19 cellular contexts compared by ENCODE assay signal in the genomic region with DNA sequence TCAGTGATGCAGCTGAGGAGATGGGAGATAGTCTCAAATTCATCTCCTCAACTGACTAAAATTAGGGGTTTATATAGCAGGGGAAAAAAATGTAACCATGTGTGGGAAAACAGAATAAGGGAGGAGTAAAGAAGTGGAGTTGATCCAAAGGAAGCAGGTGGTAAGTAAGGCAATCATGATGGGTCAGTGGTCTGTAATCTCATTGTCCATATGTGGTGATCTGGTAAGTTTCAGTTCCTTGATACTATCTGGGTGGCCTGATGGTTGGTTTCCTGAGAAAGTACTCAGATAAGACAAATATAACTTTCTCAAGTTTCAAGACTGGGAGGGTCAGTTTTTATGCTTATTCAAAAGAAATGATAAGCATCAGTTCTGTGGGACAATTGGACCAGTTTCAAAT.
"Had no signal": no experiment of that assay in that cellular context is flagged by ENCODE, and none has a peak within 500 bp of the region (broad histone marks: within the 10 kb centered on the region; RNA-seq: fewer than 3 reads in every experiment).

No MANE protein-coding gene starts in this region.

- DNase-seq: activated CD4-positive, alpha-beta T cell treated with anti-CD3 and anti-CD28 coated beads, Interleukin-2, amount 50 U/mL, for 1 hour; activated CD8-positive, alpha-beta memory T cell treated with anti-CD3 and anti-CD28 coated beads, Interleukin-2, amount 50 U/mL, for 4 hours; activated effector memory CD4-positive, alpha-beta T cell treated with Interleukin-2 at 50 U/mL for 16 hours; activated T-cell treated with anti-CD3 and anti-CD28 coated beads, Interleukin-2, amount 50 U/mL, for 48 hours; heart left ventricle; left lung; mammary epithelial cell; occipital lobe; posterior cingulate gyrus; retina; spleen; stimulated activated CD8-positive, alpha-beta memory T cell treated with anti-CD3 and anti-CD28 coated beads, Interleukin-4, amount 100 ng/mL, for 48 hours; stimulated activated naive CD4-positive, alpha-beta T cell had no signal

- H3K36me3 Mint-ChIP-seq: activated naive CD4-positive, alpha-beta T cell treated with anti-CD3 and anti-CD28 coated beads, Interleukin-2, amount 50 U/mL, for 24 hours had no signal

- H3K27me3 ChIP-seq: breast epithelium, gastroesophageal sphincter, heart left ventricle, left lung, spleen had no signal

- H3K9me3 ChIP-seq: gastroesophageal sphincter had no signal

- H3K4me3 Mint-ChIP-seq: activated naive CD4-positive, alpha-beta T cell treated with anti-CD3 and anti-CD28 coated beads, Interleukin-2, amount 50 U/mL, for 24 hours; T-helper 2 cell treated with Interferon-gamma antibody and Interleukin-4, amounts not matched to agents 5 μg/mL and 100 μg/mL, for 36 hours had no signal

- H3K27ac ChIP-seq: breast epithelium, coronary artery, gastroesophageal sphincter, heart left ventricle, left lung, spleen had no signal

- H3K4me3 ChIP-seq: breast epithelium, coronary artery, gastroesophageal sphincter, heart left ventricle, left lung, spleen had no signal

- H3K4me1 Mint-ChIP-seq: activated naive CD4-positive, alpha-beta T cell treated with anti-CD3 and anti-CD28 coated beads, Interleukin-2, amount 50 U/mL, for 24 hours had no signal

- H3K27ac Mint-ChIP-seq: activated naive CD4-positive, alpha-beta T cell treated with anti-CD3 and anti-CD28 coated beads, Interleukin-2, amount 50 U/mL, for 24 hours; T-helper 2 cell treated with Interferon-gamma antibody and Interleukin-4, amounts not matched to agents 5 μg/mL and 100 μg/mL, for 36 hours had no signal

- ATAC-seq: activated CD4-positive, CD25-positive, alpha-beta regulatory T cell treated with anti-CD3 and anti-CD28 coated beads, Interleukin-2, amount 50 U/mL, for 24 hours; gastroesophageal sphincter; heart left ventricle; left lung had no signal

- H3K4me1 ChIP-seq: breast epithelium, gastroesophageal sphincter, heart left ventricle, left lung, spleen had no signal

- H3K36me3 ChIP-seq: breast epithelium, gastroesophageal sphincter, heart left ventricle, left lung, spleen had no signal

- H3K27me3 Mint-ChIP-seq: activated naive CD4-positive, alpha-beta T cell treated with anti-CD3 and anti-CD28 coated beads, Interleukin-2, amount 50 U/mL, for 24 hours had no signal

- H3K9me3 Mint-ChIP-seq: T-helper 2 cell treated with Interferon-gamma antibody and Interleukin-4, amounts not matched to agents 5 μg/mL and 100 μg/mL, for 36 hours had no signal
